In genomic region chr4:150217192-150217591, GRCh38 we compare ENCODE assay signal across 8 cellular contexts.
DNase-seq lines count a peak whose midpoint lies in the region; ATAC-seq and TF ChIP-seq lines count a peak whose summit lies in the region.

No MANE protein-coding gene starts in this region.

- H3K9me3 ChIP-seq in naive thymus-derived CD4-positive, alpha-beta T cell (ENCODE audit: control insufficient read depth in 2 of 3, low read length in 3 of 3) = no peaks in the 10 kb centered on the region

- H3K4me1 Mint-ChIP-seq in naive thymus-derived CD4-positive, alpha-beta T cell = no peaks in the 10 kb centered on the region

- H3K36me3 ChIP-seq in naive thymus-derived CD4-positive, alpha-beta T cell (ENCODE audit: control insufficient read depth in 2 of 3, insufficient read depth in 3 of 3, low read length in 3 of 3) = no peaks in the 10 kb centered on the region

- H3K27ac ChIP-seq in naive thymus-derived CD4-positive, alpha-beta T cell (ENCODE audit: low read depth, low read length) = no peak overlapping the region

- peaks cover 0 to 9% (median 4%) of the 10 kb centered on the region in 5 donors for H3K27me3 Mint-ChIP-seq in naive thymus-derived CD4-positive, alpha-beta T cell

- TF ChIP-seq CTCF in epithelial cell of proximal tubule (conservative IDR thresholded peaks at IDR 0.05; ENCODE audit: low read depth, low read length) = peak; percentile 61

- H3K27me3 ChIP-seq in naive thymus-derived CD4-positive, alpha-beta T cell (ENCODE audit: control insufficient read depth in 2 of 2, insufficient read depth in 2 of 2, low read length in 2 of 2) = no peaks in the 10 kb centered on the region

- ATAC-seq in naive thymus-derived CD4-positive, alpha-beta T cell = no peak
- ATAC-seq in GM19351 (IDR thresholded peaks at IDR 0.05; ENCODE audit: unreplicated experiment) = no peak

- no peak overlapping the region for H3K27ac Mint-ChIP-seq in naive thymus-derived CD4-positive, alpha-beta T cell

- CTCF ChIA-PET in naive thymus-derived CD4-positive, alpha-beta T cell (lab: Charles Lee) = no interaction called here

- POLR2A ChIA-PET in naive thymus-derived CD4-positive, alpha-beta T cell (lab: Charles Lee) = interaction anchor here (0.6 kb wide), 1 partner anchor 14 kb away, joined by 3 read pairs; no protein-coding TSS in a partner anchor

- intact Hi-C loops in naive thymus-derived CD4-positive, alpha-beta T cell (cut with micrococcal nuclease) = no loop called here

- H3K9me3 Mint-ChIP-seq in naive thymus-derived CD4-positive, alpha-beta T cell = no peaks in the 10 kb centered on the region

- H3K4me1 ChIP-seq in naive thymus-derived CD4-positive, alpha-beta T cell (ENCODE audit: control insufficient read depth in 2 of 2, insufficient read depth in 2 of 2, low read length in 2 of 2) = no peaks in the 10 kb centered on the region

- DNase-seq in GM03348 (ENCODE audit: low spot score) (peak; percentile 51), NCI-H748 (lab: John Stamatoyannopoulos, UW; ENCODE audit: unreplicated experiment) (peak; percentile 80), epithelial cell of proximal tubule (ENCODE audit: low read depth) (no peak), non-pigmented ciliary epithelial cell (ENCODE audit: low read depth) (peak; percentile 67), D341Med (ENCODE audit: low spot score) (no peak), activated gamma-delta T cell treated with Interleukin-2 at 50 U/mL for 16 hours (no peak)
- no peak for DNase-seq in naive thymus-derived CD4-positive, alpha-beta T cell

- no peak overlapping the region for H3K4me3 ChIP-seq in epithelial cell of proximal tubule (ENCODE audit: low read depth, low read length)
- no peak overlapping the region for H3K4me3 ChIP-seq in naive thymus-derived CD4-positive, alpha-beta T cell (ENCODE audit: low read length)

- no peaks in the 10 kb centered on the region for H3K36me3 Mint-ChIP-seq in naive thymus-derived CD4-positive, alpha-beta T cell

- H3K4me3 Mint-ChIP-seq in naive thymus-derived CD4-positive, alpha-beta T cell = no peak overlapping the region

Comparison
In these comparisons a context has a peak if more than half of its experiments do, and no peak if none do; other contexts are left out.
1. DNase-seq: peak in GM03348 (single experiment), NCI-H748 (single experiment) and non-pigmented ciliary epithelial cell (single experiment); none in epithelial cell of proximal tubule (single experiment), naive thymus-derived CD4-positive, alpha-beta T cell (0 of 9), D341Med (single experiment) and activated gamma-delta T cell treated with Interleukin-2 at 50 U/mL for 16 hours (single experiment).